Comparison of ENCODE assay signal across 12 cellular contexts in genomic region chr11:96267001-96267489, GRCh38.
A peak's percentile ranks its signal among the peaks of the same experiment; 100 is the strongest.
DNase-seq lines count a peak whose midpoint lies in the region; ATAC-seq and TF ChIP-seq lines count a peak whose summit lies in the region.
"Had no signal": no experiment of that assay in that cellular context is flagged by ENCODE, and none has a peak within 500 bp of the region (broad histone marks: within the 10 kb centered on the region; RNA-seq: fewer than 3 reads in every experiment).

No MANE protein-coding gene starts in this region.

- H3K36me3 ChIP-seq in left ventricle myocardium inferior, result no peaks in the 10 kb centered on the region
- no peaks in the 10 kb centered on the region for H3K36me3 ChIP-seq in lower lobe of right lung
- H3K36me3 ChIP-seq in vagina, result no peaks in the 10 kb centered on the region

- peak overlapping the region; percentile 5 for H3K27ac Mint-ChIP-seq in activated T-helper 17 cell treated with anti-CD3 and anti-CD28 coated beads, Interleukin-2, amount 50 U/mL, for 72 hours

- H3K27me3 ChIP-seq in left ventricle myocardium inferior (ENCODE audit: low read depth) (no peaks in the 10 kb centered on the region), right cardiac atrium (ENCODE audit: control insufficient read depth, insufficient read depth) (no peaks in the 10 kb centered on the region), lower lobe of right lung (ENCODE audit: low read depth) (no peaks in the 10 kb centered on the region), vagina (no peaks in the 10 kb centered on the region)
- H3K27me3 ChIP-seq: brain microvascular endothelial cell had no signal

- H3K9me3 Mint-ChIP-seq in activated T-helper 17 cell treated with anti-CD3 and anti-CD28 coated beads, Interleukin-2, amount 50 U/mL, for 72 hours, result peaks cover 6% of the 10 kb centered on the region

- no peaks in the 10 kb centered on the region for H3K9me3 ChIP-seq in left ventricle myocardium inferior (replicated peaks)
- no peaks in the 10 kb centered on the region for H3K9me3 ChIP-seq in right cardiac atrium (ENCODE audit: control insufficient read depth, low read length)
- no peaks in the 10 kb centered on the region for H3K9me3 ChIP-seq in lower lobe of right lung
- no peaks in the 10 kb centered on the region for H3K9me3 ChIP-seq in vagina

- H3K36me3 Mint-ChIP-seq in activated T-helper 17 cell treated with anti-CD3 and anti-CD28 coated beads, Interleukin-2, amount 50 U/mL, for 72 hours (ENCODE audit: low read depth), result peaks cover 24% of the 10 kb centered on the region

- H3K4me3 ChIP-seq in left ventricle myocardium inferior (peak overlapping the region; percentile 28), right cardiac atrium (ENCODE audit: low read length) (no peak overlapping the region), lower lobe of right lung (no peak overlapping the region), vagina (no peak overlapping the region)
- H3K4me3 ChIP-seq: smooth muscle cell had no signal

- intact Hi-C loops in left ventricle myocardium inferior (cut with micrococcal nuclease), result no loop called here
- intact Hi-C loops in right cardiac atrium (cut with DNase I), result no loop called here
- intact Hi-C loops in lower lobe of right lung (cut with DNase I), result no loop called here
- intact Hi-C loops in vagina (cut with DNase I), result no loop called here

- peaks cover 48% of the 10 kb centered on the region for H3K4me1 Mint-ChIP-seq in activated T-helper 17 cell treated with anti-CD3 and anti-CD28 coated beads, Interleukin-2, amount 50 U/mL, for 72 hours

- H3K27me3 Mint-ChIP-seq in activated T-helper 17 cell treated with anti-CD3 and anti-CD28 coated beads, Interleukin-2, amount 50 U/mL, for 72 hours, result no peaks in the 10 kb centered on the region

- no peak for DNase-seq in left ventricle myocardium inferior
- DNase-seq in right cardiac atrium, result no peak
- DNase-seq in lower lobe of right lung, result no peak
- no peak for DNase-seq in vagina (ENCODE audit: extremely low spot score in 2 of 2)
- no peak for DNase-seq in NCI-H526 (lab: John Stamatoyannopoulos, UW)
- no peak for DNase-seq in activated CD4-positive, CD25-positive, alpha-beta regulatory T cell (lab: John Stamatoyannopoulos, UW)
- no peak for DNase-seq in KG1 (lab: John Stamatoyannopoulos, UW)
- DNase-seq: activated CD4-positive, alpha-beta T cell treated with anti-CD3 and anti-CD28 coated beads for 1 hour; brain microvascular endothelial cell; NCI-H1048 had no signal

- no peak for TF ChIP-seq POLR2A in vagina (IDR thresholded peaks at IDR 0.05)

- H3K27ac ChIP-seq in left ventricle myocardium inferior (replicated peaks) (peak overlapping the region; percentile 56), right cardiac atrium (ENCODE audit: low read length) (no peak overlapping the region), lower lobe of right lung (peak overlapping the region; percentile 59), vagina (peak overlapping the region; percentile 55)
- H3K27ac ChIP-seq: brain microvascular endothelial cell had no signal

- peak overlapping the region; percentile 58 for H3K4me3 Mint-ChIP-seq in activated T-helper 17 cell treated with anti-CD3 and anti-CD28 coated beads, Interleukin-2, amount 50 U/mL, for 72 hours

- ATAC-seq in right cardiac atrium (no peak), lower lobe of right lung (no peak)
- ATAC-seq in activated T-helper 17 cell treated with anti-CD3 and anti-CD28 coated beads, Interleukin-2, amount 50 U/mL, for 72 hours (replicated peaks), result no peak

- 18% methylated on average over 1 of the region's 1 CpG for WGBS in right cardiac atrium

- no peak for TF ChIP-seq CTCF in left ventricle myocardium inferior (IDR thresholded peaks at IDR 0.05; ENCODE audit: borderline replicate concordance)
- no peak for TF ChIP-seq CTCF in lower lobe of right lung (IDR thresholded peaks at IDR 0.05)
- no peak for TF ChIP-seq CTCF in vagina (IDR thresholded peaks at IDR 0.05)

- H3K4me1 ChIP-seq in left ventricle myocardium inferior (peaks cover 45% of the 10 kb centered on the region), right cardiac atrium (ENCODE audit: control insufficient read depth, insufficient read depth, low read length) (peaks cover 3% of the 10 kb centered on the region), lower lobe of right lung (peaks cover 46% of the 10 kb centered on the region), vagina (peaks cover 54% of the 10 kb centered on the region)
